ENCODE assay signal across 23 cellular contexts in genomic region chr5:15927710-15928380, GRCh38.
"Had no signal": no experiment of that assay in that cellular context is flagged by ENCODE, and none has a peak within 500 bp of the region (broad histone marks: within the 10 kb centered on the region; RNA-seq: fewer than 3 reads in every experiment).

No MANE protein-coding gene starts in this region.

- DNase-seq: activated CD4-positive, alpha-beta T cell treated with anti-CD3 and anti-CD28 coated beads for 48 hours; activated CD4-positive, alpha-beta T cell treated with anti-CD3 and anti-CD28 coated beads, Interleukin-2, amount 50 U/mL, for 4 hours; activated CD4-positive, CD25-positive, alpha-beta regulatory T cell treated with anti-CD3 and anti-CD28 coated beads, Interleukin-2, amount 50 U/mL, for 72 hours; activated CD8-positive, alpha-beta memory T cell treated with anti-CD3 and anti-CD28 coated beads, Interleukin-2, amount 50 U/mL, for 48 hours; activated CD8-positive, alpha-beta T cell treated with anti-CD3 and anti-CD28 coated beads, Interleukin-2, amount 10 ng/mL, durations not matched to agents 7 days and 5 days; activated effector memory CD4-positive, alpha-beta T cell treated with Interleukin-2 at 50 U/mL for 16 hours; activated naive CD4-positive, alpha-beta T cell; activated T-cell treated with anti-CD3 and anti-CD28 coated beads, Interleukin-2, amount 50 U/mL, for 1 hour; body of pancreas; NCI-H1092 treated with DMSO at 0.1 percent for 48 hours; NCI-H1417 treated with DMSO at 0.1 percent for 48 hours; NCI-H1694; NCI-H2081; NCI-H510A treated with DMSO at 0.1 percent for 48 hours; NCI-H69; PC-3; SIG-M5; T-helper 17 cell; T-helper 9 cell had no signal

- H3K4me1 ChIP-seq: ascending aorta, body of pancreas had no signal

- FAIRE-seq: bronchial epithelial cell, RCC 7860 had no signal

- H3K27me3 ChIP-seq: ascending aorta, body of pancreas had no signal

- ATAC-seq: activated CD8-positive, alpha-beta T cell treated with anti-CD3 and anti-CD28 coated beads, Interleukin-2, amount 10 ng/mL, durations not matched to agents 7 days and 5 days; body of pancreas; PC-3; T-helper 17 cell had no signal

- H3K4me3 ChIP-seq: ascending aorta, body of pancreas had no signal

- H3K9ac ChIP-seq: KMS-11 had no signal

- H3K27ac ChIP-seq: ascending aorta, body of pancreas, KMS-11 had no signal

- H3K9me3 ChIP-seq: ascending aorta, body of pancreas had no signal
